In genomic region chr11:128247235-128247594, GRCh38 we compare ENCODE assay signal across 17 cellular contexts.
DNase-seq lines count a peak whose midpoint lies in the region; ATAC-seq and TF ChIP-seq lines count a peak whose summit lies in the region.
"Had no signal": no experiment of that assay in that cellular context is flagged by ENCODE, and none has a peak within 500 bp of the region (broad histone marks: within the 10 kb centered on the region; RNA-seq: fewer than 3 reads in every experiment).

No MANE protein-coding gene starts in this region.

- H3K79me2 ChIP-seq in parathyroid adenoma, result no peaks in the 10 kb centered on the region

- no peaks in the 10 kb centered on the region for H3K27me3 ChIP-seq in parathyroid adenoma (ENCODE audit: control insufficient read depth, insufficient read depth, low read length)

- ATAC-seq in HG02678 (IDR thresholded peaks at IDR 0.05; ENCODE audit: unreplicated experiment), result no peak
- ATAC-seq: CD8-positive, alpha-beta T cell; PC-3 had no signal

- peak overlapping the region; percentile 86 for H3K27ac ChIP-seq in parathyroid adenoma

- no peaks in the 10 kb centered on the region for H3K9me3 ChIP-seq in parathyroid adenoma (ENCODE audit: control insufficient read depth, low read length)

- H3K4me1 ChIP-seq in parathyroid adenoma, result peaks cover 14% of the 10 kb centered on the region

- TF ChIP-seq CTCF in fibroblast of mammary gland (conservative IDR thresholded peaks at IDR 0.05; ENCODE audit: control insufficient read depth, insufficient read depth, low read depth, low read length), result no peak
- TF ChIP-seq CTCF in parathyroid adenoma (IDR thresholded peaks at IDR 0.05), result no peak

- H2AFZ ChIP-seq in parathyroid adenoma, result peak overlapping the region; percentile 63

- H3K4me2 ChIP-seq in parathyroid adenoma (ENCODE audit: low read length), result peak overlapping the region; percentile 38

- peak; percentile 19 for DNase-seq in AG08395 (ENCODE audit: low spot score)
- peak; percentile 27 for DNase-seq in GM04503 (ENCODE audit: low read depth)
- peak; percentile 72 for DNase-seq in fibroblast of mammary gland (ENCODE audit: low read depth)
- DNase-seq in T-helper 1 cell, result no peak
- DNase-seq in T-helper 9 cell, result no peak
- no peak for DNase-seq in NCI-H82 treated with DMSO at 0.1 percent for 48 hours (lab: John Stamatoyannopoulos, UW; ENCODE audit: unreplicated experiment)
- DNase-seq: CD8-positive, alpha-beta T cell; DMS79 treated with DMSO at 0.1 percent for 48 hours; GDM1; H7; KG1; NCI-H1092; NCI-H2227 treated with DMSO at 0.1 percent for 48 hours; NCI-H524 treated with DMSO at 0.1 percent for 48 hours; PC-3 had no signal

- no peak overlapping the region for H3K9ac ChIP-seq in parathyroid adenoma

- H3K4me3 ChIP-seq in fibroblast of mammary gland (ENCODE audit: control insufficient read depth, low read depth, low read length) (no peak overlapping the region), parathyroid adenoma (ENCODE audit: low read depth, low read length) (no peak overlapping the region)

- H3K36me3 ChIP-seq in parathyroid adenoma (ENCODE audit: control insufficient read depth, insufficient read depth, low read length), result no peaks in the 10 kb centered on the region

Comparison
In these comparisons a context has a peak if more than half of its experiments do, and no peak if none do; other contexts are left out.
1. DNase-seq: peak in AG08395 (single experiment), GM04503 (single experiment) and fibroblast of mammary gland (single experiment); none in T-helper 1 cell (0 of 5), T-helper 9 cell (single experiment) and NCI-H82 treated with DMSO at 0.1 percent for 48 hours (single experiment).